13 cellular contexts compared by ENCODE assay signal in genomic region chr2:222943820-222944219, GRCh38.
DNase-seq lines count a peak whose midpoint lies in the region; ATAC-seq and TF ChIP-seq lines count a peak whose summit lies in the region.
"Had no signal": no experiment of that assay in that cellular context is flagged by ENCODE, and none has a peak within 500 bp of the region (broad histone marks: within the 10 kb centered on the region; RNA-seq: fewer than 3 reads in every experiment).

No MANE protein-coding gene starts in this region.

- no peaks in the 10 kb centered on the region for H3K9me3 ChIP-seq in mammary epithelial cell (replicated peaks; ENCODE audit: insufficient read depth, low read length)
- H3K9me3 ChIP-seq in breast epithelium, result peaks cover 0 to 6% of the 10 kb centered on the region in 2 donors
- H3K9me3 ChIP-seq in thyroid gland, result no peaks in the 10 kb centered on the region
- H3K9me3 ChIP-seq: mucosa of descending colon, SJCRH30 had no signal

- in situ Hi-C loops in mammary epithelial cell (cut with MboI; ENCODE audit: low sequenced_read_pairs in 2 of 2), result no loop called here

- H2AFZ ChIP-seq in mammary epithelial cell (ENCODE audit: low read depth, low read length), result no peak overlapping the region

- H3K4me1 Mint-ChIP-seq in WTC11, result peaks cover 30% of the 10 kb centered on the region

- H3K4me3 ChIP-seq in mammary epithelial cell (replicated peaks in 1 of 3; ENCODE audit: insufficient read depth in 1 of 3, low read depth in 2 of 3, low read length in 3 of 3) (no peak overlapping the region), breast epithelium (no peak overlapping the region), thyroid gland (replicated peaks in 1 of 3) (no peak overlapping the region)
- H3K4me3 ChIP-seq: mucosa of descending colon, SJCRH30 had no signal

- H3K36me3 Mint-ChIP-seq in WTC11, result peaks cover 4% of the 10 kb centered on the region

- peak overlapping the region; percentile 80; the same call in 1 of the 2 replicates for H3K27ac Mint-ChIP-seq in WTC11

- peaks cover 4% of the 10 kb centered on the region for H3K9me3 Mint-ChIP-seq in WTC11

- peaks cover 12% of the 10 kb centered on the region for H3K4me1 ChIP-seq in mammary epithelial cell (ENCODE audit: insufficient read depth, low read length)
- H3K4me1 ChIP-seq in breast epithelium, result no peaks in the 10 kb centered on the region
- H3K4me1 ChIP-seq in thyroid gland, result no peaks in the 10 kb centered on the region

- TSS peak; percentile 1 for BruUV-seq in mammary epithelial cell (replicated peaks; lab: Mats Ljungman, UMichigan)

- no peaks in the 10 kb centered on the region for H3K27me3 Mint-ChIP-seq in WTC11 (ENCODE audit: low read depth)

- POLR2A ChIA-PET in WTC11 (lab: Charles Lee), result no interaction called here

- H3K79me2 ChIP-seq in mammary epithelial cell (ENCODE audit: insufficient read depth, low read length), result peaks cover 36% of the 10 kb centered on the region

- ATAC-seq in HG02870 (IDR thresholded peaks at IDR 0.05; ENCODE audit: unreplicated experiment) (peak; percentile 87), WTC11 (no peak), GM18873 (IDR thresholded peaks at IDR 0.05; ENCODE audit: low FRiP score, unreplicated experiment) (no peak)
- ATAC-seq: mucosa of descending colon had no signal

- TF ChIP-seq CTCF in mammary epithelial cell (conservative IDR thresholded peaks at IDR 0.05 in 1 of 2, IDR thresholded peaks at IDR 0.05 in 1 of 2; ENCODE audit: extremely low read depth in 1 of 2, insufficient read depth in 1 of 2, low read depth in 1 of 2, low read length in 2 of 2) (no peak), breast epithelium (IDR thresholded peaks at IDR 0.05) (no peak), WTC11 (IDR thresholded peaks at IDR 0.05) (no peak), thyroid gland (IDR thresholded peaks at IDR 0.05) (no peak)

- H3K4me3 Mint-ChIP-seq in WTC11, result no peak overlapping the region

- H3K9ac ChIP-seq in mammary epithelial cell (ENCODE audit: insufficient read depth, low read length), result no peak overlapping the region

- WGBS in mammary epithelial cell (ENCODE audit: low coverage, missing lambda C conversion rate), result 8% methylated on average over 1 of the region's 1 CpG
- WGBS in thyroid gland, 2 donors, result 69 to 74% methylated on average over 1 of the region's 1 CpG

- CTCF ChIA-PET in mammary epithelial cell (lab: Charles Lee; ENCODE audit: low non-redundant PET), result no interaction called here
- CTCF ChIA-PET in WTC11 (lab: Charles Lee), result no interaction called here

- peak overlapping the region; percentile 41 for H3K4me2 ChIP-seq in mammary epithelial cell (ENCODE audit: insufficient read depth, low read depth, low read length)

- H4K20me1 ChIP-seq in mammary epithelial cell (ENCODE audit: insufficient read depth, low read length), result no peaks in the 10 kb centered on the region

- H3K27me3 ChIP-seq in mammary epithelial cell (ENCODE audit: insufficient read depth, low read length), result no peaks in the 10 kb centered on the region
- no peaks in the 10 kb centered on the region for H3K27me3 ChIP-seq in breast epithelium
- H3K27me3 ChIP-seq in thyroid gland, result no peaks in the 10 kb centered on the region
- H3K27me3 ChIP-seq: SJCRH30 had no signal

- no peak overlapping the region for H3K27ac ChIP-seq in mammary epithelial cell (ENCODE audit: insufficient read depth, low read depth, low read length)
- peak overlapping the region in 1 of 2 donors; percentile 26 for H3K27ac ChIP-seq in breast epithelium
- H3K27ac ChIP-seq in thyroid gland, result no peak overlapping the region
- H3K27ac ChIP-seq: SJCRH30 had no signal

- dilution Hi-C loops in mammary epithelial cell (cut with HindIII; ENCODE audit: low sequenced_read_pairs), result no loop called here

- peaks cover 9% of the 10 kb centered on the region for H3K36me3 ChIP-seq in mammary epithelial cell (ENCODE audit: insufficient read depth, low read length)
- no peaks in the 10 kb centered on the region for H3K36me3 ChIP-seq in breast epithelium
- H3K36me3 ChIP-seq in thyroid gland, result peaks cover 0 to 2% of the 10 kb centered on the region in 2 donors

- intact Hi-C loops in mammary epithelial cell (cut with micrococcal nuclease) (no loop called here), breast epithelium (cut with DNase I; ENCODE audit: low total_unique reads) (no loop called here), thyroid gland (cut with DNase I) (no loop called here)

- no peak for DNase-seq in mammary epithelial cell
- no peak for DNase-seq in breast epithelium (ENCODE audit: low spot score in 2 of 2)
- no peak for DNase-seq in WTC11 (ENCODE audit: low spot score)
- no peak for DNase-seq in thyroid gland
- DNase-seq in stimulated activated naive CD4-positive, alpha-beta T cell (lab: John Stamatoyannopoulos, UW), result no peak
- DNase-seq in NCI-H1930 (lab: John Stamatoyannopoulos, UW), result no peak
- DNase-seq: activated T-cell treated with anti-CD3 and anti-CD28 coated beads, Interleukin-2, amount 50 U/mL, for 1 hour; mucosa of descending colon; NCI-H1048; SJCRH30; stimulated activated CD4-positive, alpha-beta T cell treated with anti-CD3 and anti-CD28 coated beads, Interleukin-4, amount 100 ng/mL, for 1 hour had no signal

- TF ChIP-seq POLR2A in breast epithelium (IDR thresholded peaks at IDR 0.05), result no peak
- TF ChIP-seq POLR2A in thyroid gland (IDR thresholded peaks at IDR 0.05), result no peak

TF ChIP-seq in WTC11, 78 proteins besides CTCF, POLR2A, EP300 and RAD21:
- TF ChIP-seq FOXP1 (CRISPR knock-in tag; IDR thresholded peaks at IDR 0.05; ENCODE audit: borderline replicate concordance), result no peak
- no peak for TF ChIP-seq CBFB (CRISPR knock-in tag; IDR thresholded peaks at IDR 0.05; ENCODE audit: low read depth)
- no peak for TF ChIP-seq RELA (CRISPR knock-in tag; IDR thresholded peaks at IDR 0.05; ENCODE audit: borderline replicate concordance)
- TF ChIP-seq GRHL2 (CRISPR knock-in tag; IDR thresholded peaks at IDR 0.05; ENCODE audit: insufficient replicate concordance, severe bottlenecking), result no peak
- no peak for TF ChIP-seq ELF4 (CRISPR knock-in tag; IDR thresholded peaks at IDR 0.05; ENCODE audit: low read depth)
- TF ChIP-seq TEAD4 (CRISPR knock-in tag; IDR thresholded peaks at IDR 0.05), result no peak
- no peak for TF ChIP-seq PREB (CRISPR knock-in tag; IDR thresholded peaks at IDR 0.05; ENCODE audit: borderline replicate concordance)
- no peak for TF ChIP-seq EMX1 (CRISPR knock-in tag; IDR thresholded peaks at IDR 0.05)
- TF ChIP-seq ZNF138 (CRISPR knock-in tag; conservative IDR thresholded peaks at IDR 0.05), result no peak
- no peak for TF ChIP-seq GABPB1 (CRISPR knock-in tag; IDR thresholded peaks at IDR 0.05)
- no peak for TF ChIP-seq ZNF263 (CRISPR knock-in tag; IDR thresholded peaks at IDR 0.05; ENCODE audit: low read depth)
- no peak for TF ChIP-seq MXD4 (CRISPR knock-in tag; IDR thresholded peaks at IDR 0.05; ENCODE audit: borderline replicate concordance)
- TF ChIP-seq USF1 (CRISPR knock-in tag; IDR thresholded peaks at IDR 0.05), result no peak
- TF ChIP-seq ETV6 (CRISPR knock-in tag; IDR thresholded peaks at IDR 0.05), result no peak
- TF ChIP-seq, protein P1, sequence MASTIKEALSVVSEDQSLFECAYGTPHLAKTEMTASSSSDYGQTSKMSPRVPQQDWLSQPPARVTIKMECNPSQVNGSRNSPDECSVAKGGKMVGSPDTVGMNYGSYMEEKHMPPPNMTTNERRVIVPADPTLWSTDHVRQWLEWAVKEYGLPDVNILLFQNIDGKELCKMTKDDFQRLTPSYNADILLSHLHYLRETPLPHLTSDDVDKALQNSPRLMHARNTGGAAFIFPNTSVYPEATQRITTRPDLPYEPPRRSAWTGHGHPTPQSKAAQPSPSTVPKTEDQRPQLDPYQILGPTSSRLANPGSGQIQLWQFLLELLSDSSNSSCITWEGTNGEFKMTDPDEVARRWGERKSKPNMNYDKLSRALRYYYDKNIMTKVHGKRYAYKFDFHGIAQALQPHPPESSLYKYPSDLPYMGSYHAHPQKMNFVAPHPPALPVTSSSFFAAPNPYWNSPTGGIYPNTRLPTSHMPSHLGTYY (CRISPR knock-in tag; IDR thresholded peaks at IDR 0.05), result no peak
